ENCODE assay signal across 1 cellular context in the genomic region with DNA sequence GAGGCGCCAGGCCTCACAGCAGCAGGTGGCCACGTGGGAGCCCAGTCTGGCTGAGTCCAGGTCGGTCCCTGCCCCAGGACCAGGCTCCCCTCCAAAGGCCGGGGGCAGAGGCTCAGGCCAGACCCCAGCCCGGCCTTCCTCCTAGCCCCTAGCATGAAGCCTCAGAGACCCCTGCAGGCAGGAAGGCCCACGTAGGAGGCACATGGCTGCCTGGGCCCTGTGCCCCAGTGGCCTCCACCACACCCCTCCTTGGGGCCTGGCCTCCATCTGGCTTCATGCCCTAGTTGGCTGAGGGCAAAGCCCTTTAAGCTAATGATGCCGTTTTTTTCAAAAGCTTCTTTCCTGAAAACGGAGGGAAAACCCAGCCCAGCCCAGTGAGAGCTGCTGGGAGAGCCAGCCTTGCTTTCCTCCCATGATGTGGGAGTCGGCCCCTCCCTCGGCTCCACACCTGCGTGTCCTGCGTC.
TF ChIP-seq lines count a peak whose summit lies in the region.

No MANE protein-coding gene starts in this region.

TF ChIP-seq in H1, 55 proteins besides CTCF, POLR2A, EP300 and RAD21:
- no peak for TF ChIP-seq CBX8 (IDR thresholded peaks at IDR 0.05; ENCODE audit: borderline replicate concordance, low read depth, low read length)
- TF ChIP-seq TEAD4 (IDR thresholded peaks at IDR 0.05; ENCODE audit: low read depth, low read length) = no peak
- TF ChIP-seq HDAC6 (IDR thresholded peaks at IDR 0.05; ENCODE audit: low read depth, low read length) = no peak
- no peak for TF ChIP-seq KDM4A (IDR thresholded peaks at IDR 0.05; ENCODE audit: low read depth, low read length, severe bottlenecking)
- TF ChIP-seq SRF (IDR thresholded peaks at IDR 0.05; ENCODE audit: low read depth, low read length) = no peak
- TF ChIP-seq, protein P1, sequence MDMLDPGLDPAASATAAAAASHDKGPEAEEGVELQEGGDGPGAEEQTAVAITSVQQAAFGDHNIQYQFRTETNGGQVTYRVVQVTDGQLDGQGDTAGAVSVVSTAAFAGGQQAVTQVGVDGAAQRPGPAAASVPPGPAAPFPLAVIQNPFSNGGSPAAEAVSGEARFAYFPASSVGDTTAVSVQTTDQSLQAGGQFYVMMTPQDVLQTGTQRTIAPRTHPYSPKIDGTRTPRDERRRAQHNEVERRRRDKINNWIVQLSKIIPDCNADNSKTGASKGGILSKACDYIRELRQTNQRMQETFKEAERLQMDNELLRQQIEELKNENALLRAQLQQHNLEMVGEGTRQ (IDR thresholded peaks at IDR 0.05; ENCODE audit: low read length) = no peak
